ENCODE assay signal across 19 cellular contexts in the genomic region with DNA sequence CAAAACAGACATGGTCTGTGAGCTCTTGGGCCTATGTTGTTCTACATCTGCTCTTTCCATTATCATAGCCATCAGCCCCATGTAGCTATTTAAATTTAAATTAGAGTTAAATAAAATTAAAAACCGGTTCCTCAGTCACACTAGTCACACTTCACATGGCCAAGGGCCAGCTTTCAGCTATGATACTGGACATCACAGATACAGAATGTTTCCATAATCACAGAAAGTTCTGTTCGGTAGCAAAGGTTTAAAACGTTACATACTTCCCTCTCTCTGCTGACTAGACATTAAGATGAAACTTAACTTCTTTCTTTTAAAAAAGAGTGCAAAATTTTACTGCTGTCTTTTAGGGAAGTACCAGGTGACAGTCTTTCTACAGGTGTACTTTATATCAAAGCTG. TPM values are rescaled to one million over a fixed set of nuclear protein-coding genes. Genes with fewer than 3 reads are reported as not detected.
DNase-seq lines count a peak whose midpoint lies in the region; ATAC-seq and TF ChIP-seq lines count a peak whose summit lies in the region.
"Had no signal": no experiment of that assay in that cellular context is flagged by ENCODE, and none has a peak within 500 bp of the region (broad histone marks: within the 10 kb centered on the region; RNA-seq: fewer than 3 reads in every experiment).

No MANE protein-coding gene starts in this region.

- H3K4me3 ChIP-seq in GM23338 (0 out of 2 replicates have a peak overlapping the region, but pooled peaks have one; percentile 12), neutrophil (ENCODE audit: low read depth in 1 of 2, low read length in 1 of 2) (peak overlapping the region; percentile 42 to 55), neuronal stem cell (ENCODE audit: low read length in 2 of 2) (no peak overlapping the region), thyroid gland (replicated peaks in 1 of 3) (no peak overlapping the region)
- H3K4me3 ChIP-seq: tibial artery had no signal

- no peaks in the 10 kb centered on the region for H3K9me3 Mint-ChIP-seq in activated naive CD4-positive, alpha-beta T cell treated with anti-CD3 and anti-CD28 coated beads, Interleukin-2, amount 10 ng/mL, durations not matched to agents 7 days and 5 days
- H3K9me3 Mint-ChIP-seq in GM23338 = no peaks in the 10 kb centered on the region
- H3K9me3 Mint-ChIP-seq: endodermal cell, nephron had no signal

- H2BK15ac ChIP-seq in neuronal stem cell (ENCODE audit: low read length) = no peak overlapping the region

- no peak overlapping the region for H2BK120ac ChIP-seq in neuronal stem cell (ENCODE audit: low read depth, low read length)

- H3K27ac ChIP-seq in GM23338 (ENCODE audit: low read depth) (no peak overlapping the region), neutrophil (peak overlapping the region; percentile 96), neuronal stem cell (replicated peaks; ENCODE audit: low read length) (no peak overlapping the region), thyroid gland (no peak overlapping the region)
- H3K27ac ChIP-seq: tibial artery had no signal

- H2AFZ ChIP-seq in GM23338 = no peak overlapping the region
- no peak overlapping the region for H2AFZ ChIP-seq in neuronal stem cell (ENCODE audit: low read length)

- H3K4me1 Mint-ChIP-seq in activated naive CD4-positive, alpha-beta T cell treated with anti-CD3 and anti-CD28 coated beads, Interleukin-2, amount 10 ng/mL, durations not matched to agents 7 days and 5 days = peaks cover 54% of the 10 kb centered on the region
- H3K4me1 Mint-ChIP-seq in GM23338 (peaks cover 28% of the 10 kb centered on the region), T-helper 17 cell (peaks cover 29% of the 10 kb centered on the region)

- no peak overlapping the region for H3K23ac ChIP-seq in neuronal stem cell (ENCODE audit: low read depth, low read length, poor library complexity)

- H3K27ac Mint-ChIP-seq in activated naive CD4-positive, alpha-beta T cell treated with anti-CD3 and anti-CD28 coated beads, Interleukin-2, amount 10 ng/mL, durations not matched to agents 7 days and 5 days = peak overlapping the region; percentile 19
- no peak overlapping the region for H3K27ac Mint-ChIP-seq in GM23338
- peak overlapping the region; percentile 75 for H3K27ac Mint-ChIP-seq in T-helper 17 cell
- H3K27ac Mint-ChIP-seq: endodermal cell, nephron had no signal

- DNase-seq in activated naive CD4-positive, alpha-beta T cell treated with anti-CD3 and anti-CD28 coated beads, Interleukin-2, amount 10 ng/mL, durations not matched to agents 7 days and 5 days = no peak
- DNase-seq in activated naive CD4-positive, alpha-beta T cell treated with Interleukin-2 at 50 U/mL for 16 hours = no peak
- no peak for DNase-seq in GM23338 (ENCODE audit: low spot score)
- no peak for DNase-seq in T-helper 17 cell
- no peak for DNase-seq in neuronal stem cell (ENCODE audit: low spot score)
- DNase-seq in SKM-1 (lab: John Stamatoyannopoulos, UW; ENCODE audit: unreplicated experiment) = no peak
- no peak for DNase-seq in thyroid gland
- DNase-seq: cerebellar nuclear complex, endodermal cell, islet precursor cell, mammary epithelial cell, NCI-H1105 treated with DMSO at 0.1 percent for 48 hours, SHP77 treated with DMSO at 0.1 percent for 48 hours, small intestine, T1000, tibial artery had no signal

- H3K4me2 ChIP-seq in GM23338 (peak overlapping the region; percentile 64), neuronal stem cell (ENCODE audit: insufficient read depth, low read length, poor library complexity, severe bottlenecking) (no peak overlapping the region)

- peaks cover 29% of the 10 kb centered on the region for H3K4me1 ChIP-seq in GM23338 (ENCODE audit: insufficient read depth)
- H3K4me1 ChIP-seq in neutrophil (ENCODE audit: control insufficient read depth in 1 of 2, insufficient read depth in 1 of 2, low read depth in 1 of 2, low read length in 1 of 2) = peaks cover 56 to 72% of the 10 kb centered on the region in 2 experiments
- no peaks in the 10 kb centered on the region for H3K4me1 ChIP-seq in neuronal stem cell (ENCODE audit: control insufficient read depth in 2 of 2, insufficient read depth in 1 of 2, low read depth in 1 of 2, low read length in 2 of 2)
- peaks cover 7 to 20% of the 10 kb centered on the region in 2 donors for H3K4me1 ChIP-seq in thyroid gland

- H3K79me1 ChIP-seq in neuronal stem cell (ENCODE audit: low read depth, low read length) = peaks cover 3% of the 10 kb centered on the region

- H3K27me3 ChIP-seq in GM23338 (ENCODE audit: insufficient read depth) (no peaks in the 10 kb centered on the region), neutrophil (no peaks in the 10 kb centered on the region), neuronal stem cell (ENCODE audit: control insufficient read depth in 3 of 3, insufficient read depth in 3 of 3, low read depth in 1 of 3, low read length in 3 of 3) (no peaks in the 10 kb centered on the region), thyroid gland (no peaks in the 10 kb centered on the region)
- H3K27me3 ChIP-seq: tibial artery had no signal

- no peak overlapping the region for H3K14ac ChIP-seq in neuronal stem cell (ENCODE audit: low read length)

- H3F3A ChIP-seq in GM23338 (replicated peaks; ENCODE audit: low read depth) = no peaks in the 10 kb centered on the region

- WGBS in neuronal stem cell (ENCODE audit: extremely low coverage in 2 of 2, insufficient read length in 2 of 2, insufficient replicate concordance in 1 of 2), 2 donors = no CpG with 5 or more reads among the region's 3 CpGs
- WGBS in thyroid gland, 2 donors = 42 to 48% methylated on average over 3 of the region's 3 CpGs

- intact Hi-C loops in thyroid gland (cut with DNase I) = no loop called here

- no peak overlapping the region for H3K4ac ChIP-seq in neuronal stem cell (ENCODE audit: low read length)

- CTCF ChIA-PET in activated naive CD4-positive, alpha-beta T cell treated with anti-CD3 and anti-CD28 coated beads, Interleukin-2, amount 10 ng/mL, durations not matched to agents 7 days and 5 days (lab: Charles Lee) = no interaction called here

- ATAC-seq in GM23338 = no peak
- ATAC-seq in T-helper 17 cell = peak; percentile 30

- no peak overlapping the region for H2BK12ac ChIP-seq in neuronal stem cell (ENCODE audit: low read length)

- no peak overlapping the region for H3K9ac ChIP-seq in neuronal stem cell (ENCODE audit: low read depth, low read length, poor library complexity)

- no peak overlapping the region for H4K8ac ChIP-seq in neuronal stem cell (ENCODE audit: low read depth, low read length)

- no peaks in the 10 kb centered on the region for H3K9me3 ChIP-seq in T-helper 17 cell (ENCODE audit: control insufficient read depth, low read length, poor library complexity, severe bottlenecking)
- no peaks in the 10 kb centered on the region for H3K9me3 ChIP-seq in neutrophil
- H3K9me3 ChIP-seq in neuronal stem cell (replicated peaks in 1 of 2; ENCODE audit: control insufficient read depth in 2 of 2, insufficient read depth in 1 of 2, low read depth in 1 of 2, low read length in 2 of 2) = no peaks in the 10 kb centered on the region
- no peaks in the 10 kb centered on the region for H3K9me3 ChIP-seq in thyroid gland
- H3K9me3 ChIP-seq: tibial artery had no signal

- TF ChIP-seq POLR2A in thyroid gland (IDR thresholded peaks at IDR 0.05) = no peak

- no peaks in the 10 kb centered on the region for H3K36me3 Mint-ChIP-seq in activated naive CD4-positive, alpha-beta T cell treated with anti-CD3 and anti-CD28 coated beads, Interleukin-2, amount 10 ng/mL, durations not matched to agents 7 days and 5 days
- H3K36me3 Mint-ChIP-seq in GM23338 (ENCODE audit: low read depth) (no peaks in the 10 kb centered on the region), T-helper 17 cell (ENCODE audit: low read depth) (no peaks in the 10 kb centered on the region)

- H3K4me3 Mint-ChIP-seq in activated naive CD4-positive, alpha-beta T cell treated with anti-CD3 and anti-CD28 coated beads, Interleukin-2, amount 10 ng/mL, durations not matched to agents 7 days and 5 days = no peak overlapping the region
- H3K4me3 Mint-ChIP-seq in GM23338 (no peak overlapping the region), T-helper 17 cell (no peak overlapping the region)
- H3K4me3 Mint-ChIP-seq: endodermal cell, nephron had no signal

- no peaks in the 10 kb centered on the region for H3K9me2 ChIP-seq in GM23338 (ENCODE audit: insufficient read depth)

- no peak overlapping the region for H4K91ac ChIP-seq in neuronal stem cell (ENCODE audit: low read depth, low read length, poor library complexity)

- peaks cover 95% of the 10 kb centered on the region for H3K79me2 ChIP-seq in GM23338 (replicated peaks; ENCODE audit: insufficient read depth)

- no peak overlapping the region for H2BK5ac ChIP-seq in neuronal stem cell (ENCODE audit: low read length)

- H4K20me1 ChIP-seq in GM23338 (replicated peaks; ENCODE audit: insufficient read depth) = peaks cover 24% of the 10 kb centered on the region

- H3K27me3 Mint-ChIP-seq in activated naive CD4-positive, alpha-beta T cell treated with anti-CD3 and anti-CD28 coated beads, Interleukin-2, amount 10 ng/mL, durations not matched to agents 7 days and 5 days = no peaks in the 10 kb centered on the region
- peaks cover 7% of the 10 kb centered on the region for H3K27me3 Mint-ChIP-seq in GM23338 (ENCODE audit: insufficient read depth, low read depth, poor library complexity)
- H3K27me3 Mint-ChIP-seq in T-helper 17 cell = no peaks in the 10 kb centered on the region
- H3K27me3 Mint-ChIP-seq: progenitor cell of endocrine pancreas had no signal

- H3K36me3 ChIP-seq in GM23338 (ENCODE audit: insufficient read depth) (no peaks in the 10 kb centered on the region), neutrophil (no peaks in the 10 kb centered on the region), neuronal stem cell (replicated peaks in 1 of 2; ENCODE audit: control insufficient read depth in 2 of 2, insufficient read depth in 2 of 2, low read length in 2 of 2) (no peaks in the 10 kb centered on the region), thyroid gland (no peaks in the 10 kb centered on the region)
- H3K36me3 ChIP-seq: tibial artery had no signal

- no peak for TF ChIP-seq CTCF in GM23338 (conservative IDR thresholded peaks at IDR 0.05; ENCODE audit: low read depth in 2 of 2)
- no peak for TF ChIP-seq CTCF in neutrophil (IDR thresholded peaks at IDR 0.05)
- no peak for TF ChIP-seq CTCF in thyroid gland (IDR thresholded peaks at IDR 0.05)

- no peak overlapping the region for H3K18ac ChIP-seq in neuronal stem cell (ENCODE audit: low read length)

- no peak overlapping the region for H2AK5ac ChIP-seq in neuronal stem cell (ENCODE audit: low read depth, low read length)

TF ChIP-seq in GM23338, 12 proteins besides CTCF, POLR2A, EP300 and RAD21 (continues in another document):
- TF ChIP-seq NANOG (IDR thresholded peaks at IDR 0.05; ENCODE audit: borderline replicate concordance) (no peak), EZH2phosphoT487 (IDR thresholded peaks at IDR 0.05; ENCODE audit: unreplicated experiment) (no peak)

RNA-seq across cellular contexts. Expression of a gene that starts 43.0 kb away (rescaled TPM):
- total RNA-seq in GM23338 (2014; rRNA removed; shearing (Covaris generic)) = 66.3 and 85.4 TPM in 2 replicates
- polyA plus RNA-seq in GM23338 (2016; fragmentation: Nextera tagmentation; extraction: Ambion mirVana) = 73.0 and 91.5 TPM in 2 replicates
- total RNA-seq in T-helper 17 cell (10 to 100 TPM; 46.2 to 50.0 TPM), thyroid gland (10 to 100 TPM; 37.1 to 48.1 (median 46.3) TPM)
- 36.6 TPM for polyA plus RNA-seq in neuronal stem cell (2013, experiment 1 of 2)
- polyA plus RNA-seq in neuronal stem cell (2013, experiment 2 of 2) = 37.6 TPM

Comparison
In these comparisons a context has a peak if more than half of its experiments do, and no peak if none do; other contexts are left out.
1. H3K4me3 ChIP-seq: peak in GM23338 (single experiment) and neutrophil (2 of 2); none in neuronal stem cell (0 of 2) and thyroid gland (0 of 3).